ENCODE assay signal across 2 cellular contexts in the genomic region with DNA sequence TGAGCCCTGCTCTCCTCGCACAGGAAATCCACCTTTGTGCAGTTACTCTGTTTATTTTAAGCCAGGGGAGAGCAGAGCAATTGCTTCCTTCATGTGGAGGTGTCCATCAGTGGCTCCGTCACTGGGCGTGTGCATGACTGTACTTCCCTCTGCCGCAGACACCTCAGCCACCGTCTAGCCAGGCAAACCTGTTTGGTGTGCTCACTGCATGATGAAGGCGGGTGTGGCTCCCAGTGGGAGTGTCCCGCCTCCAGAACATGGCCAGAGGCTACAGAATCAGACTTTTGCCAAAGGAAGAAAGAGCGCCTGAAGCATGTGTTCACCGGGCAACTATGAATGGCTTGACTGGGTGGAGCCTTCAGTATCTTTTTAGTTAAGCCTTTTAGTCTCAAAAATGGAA.
TF ChIP-seq lines count a peak whose summit lies in the region.

No MANE protein-coding gene starts in this region.

TF ChIP-seq in A549, 52 proteins besides CTCF, POLR2A, EP300 and RAD21 (continued from another document and continues in another):
- TF ChIP-seq HOXA7 (CRISPR knock-in tag; IDR thresholded peaks at IDR 0.05) = no peak
- TF ChIP-seq, protein P1, sequence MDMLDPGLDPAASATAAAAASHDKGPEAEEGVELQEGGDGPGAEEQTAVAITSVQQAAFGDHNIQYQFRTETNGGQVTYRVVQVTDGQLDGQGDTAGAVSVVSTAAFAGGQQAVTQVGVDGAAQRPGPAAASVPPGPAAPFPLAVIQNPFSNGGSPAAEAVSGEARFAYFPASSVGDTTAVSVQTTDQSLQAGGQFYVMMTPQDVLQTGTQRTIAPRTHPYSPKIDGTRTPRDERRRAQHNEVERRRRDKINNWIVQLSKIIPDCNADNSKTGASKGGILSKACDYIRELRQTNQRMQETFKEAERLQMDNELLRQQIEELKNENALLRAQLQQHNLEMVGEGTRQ (IDR thresholded peaks at IDR 0.05) = no peak
- no peak for TF ChIP-seq SREBF2 (IDR thresholded peaks at IDR 0.05)
- TF ChIP-seq, protein P2, sequence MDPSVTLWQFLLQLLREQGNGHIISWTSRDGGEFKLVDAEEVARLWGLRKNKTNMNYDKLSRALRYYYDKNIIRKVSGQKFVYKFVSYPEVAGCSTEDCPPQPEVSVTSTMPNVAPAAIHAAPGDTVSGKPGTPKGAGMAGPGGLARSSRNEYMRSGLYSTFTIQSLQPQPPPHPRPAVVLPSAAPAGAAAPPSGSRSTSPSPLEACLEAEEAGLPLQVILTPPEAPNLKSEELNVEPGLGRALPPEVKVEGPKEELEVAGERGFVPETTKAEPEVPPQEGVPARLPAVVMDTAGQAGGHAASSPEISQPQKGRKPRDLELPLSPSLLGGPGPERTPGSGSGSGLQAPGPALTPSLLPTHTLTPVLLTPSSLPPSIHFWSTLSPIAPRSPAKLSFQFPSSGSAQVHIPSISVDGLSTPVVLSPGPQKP (IDR thresholded peaks at IDR 0.05; ENCODE audit: low read depth, low read length) = no peak
- no peak for TF ChIP-seq HEYL (CRISPR knock-in tag; IDR thresholded peaks at IDR 0.05)
- TF ChIP-seq POLR2AphosphoS2 (conservative IDR thresholded peaks at IDR 0.05; ENCODE audit: low read length) = no peak
- no peak for TF ChIP-seq FOSL2 (IDR thresholded peaks at IDR 0.05)
- peak; percentile 83 for TF ChIP-seq FOSL2 (CRISPR knock-in tag; IDR thresholded peaks at IDR 0.05)
- TF ChIP-seq KDM1A (IDR thresholded peaks at IDR 0.05; ENCODE audit: low read depth) = no peak
- 0 out of 2 replicates have a peak, but pooled peaks have one; percentile 9 for TF ChIP-seq JUNB (IDR thresholded peaks at IDR 0.05)
- TF ChIP-seq PHF8 (IDR thresholded peaks at IDR 0.05; ENCODE audit: borderline replicate concordance, low read depth) = no peak
- TF ChIP-seq SMC3 (IDR thresholded peaks at IDR 0.05) = no peak
- TF ChIP-seq CBX2 (IDR thresholded peaks at IDR 0.05; ENCODE audit: borderline replicate concordance, low read depth) = no peak
- TF ChIP-seq, protein P3, sequence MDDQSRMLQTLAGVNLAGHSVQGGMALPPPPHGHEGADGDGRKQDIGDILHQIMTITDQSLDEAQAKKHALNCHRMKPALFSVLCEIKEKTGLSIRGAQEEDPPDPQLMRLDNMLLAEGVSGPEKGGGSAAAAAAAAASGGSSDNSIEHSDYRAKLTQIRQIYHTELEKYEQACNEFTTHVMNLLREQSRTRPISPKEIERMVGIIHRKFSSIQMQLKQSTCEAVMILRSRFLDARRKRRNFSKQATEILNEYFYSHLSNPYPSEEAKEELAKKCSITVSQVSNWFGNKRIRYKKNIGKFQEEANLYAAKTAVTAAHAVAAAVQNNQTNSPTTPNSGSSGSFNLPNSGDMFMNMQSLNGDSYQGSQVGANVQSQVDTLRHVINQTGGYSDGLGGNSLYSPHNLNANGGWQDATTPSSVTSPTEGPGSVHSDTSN (IDR thresholded peaks at IDR 0.05) = no peak
- no peak for TF ChIP-seq ZC3H11A (IDR thresholded peaks at IDR 0.05)
- no peak for TF ChIP-seq FOSB (CRISPR knock-in tag; IDR thresholded peaks at IDR 0.05)
- TF ChIP-seq RNF2 (IDR thresholded peaks at IDR 0.05; ENCODE audit: borderline replicate concordance, low read depth) = no peak
- TF ChIP-seq, protein P4, sequence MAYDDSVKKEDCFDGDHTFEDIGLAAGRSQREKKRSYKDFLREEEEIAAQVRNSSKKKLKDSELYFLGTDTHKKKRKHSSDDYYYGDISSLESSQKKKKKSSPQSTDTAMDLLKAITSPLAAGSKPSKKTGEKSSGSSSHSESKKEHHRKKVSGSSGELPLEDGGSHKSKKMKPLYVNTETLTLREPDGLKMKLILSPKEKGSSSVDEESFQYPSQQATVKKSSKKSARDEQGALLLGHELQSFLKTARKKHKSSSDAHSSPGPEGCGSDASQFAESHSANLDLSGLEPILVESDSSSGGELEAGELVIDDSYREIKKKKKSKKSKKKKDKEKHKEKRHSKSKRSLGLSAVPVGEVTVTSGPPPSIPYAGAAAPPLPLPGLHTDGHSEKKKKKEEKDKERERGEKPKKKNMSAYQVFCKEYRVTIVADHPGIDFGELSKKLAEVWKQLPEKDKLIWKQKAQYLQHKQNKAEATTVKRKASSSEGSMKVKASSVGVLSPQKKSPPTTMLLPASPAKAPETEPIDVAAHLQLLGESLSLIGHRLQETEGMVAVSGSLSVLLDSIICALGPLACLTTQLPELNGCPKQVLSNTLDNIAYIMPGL (CRISPR knock-in tag; IDR thresholded peaks at IDR 0.05; ENCODE audit: borderline replicate concordance) = no peak
- TF ChIP-seq KDM5A (IDR thresholded peaks at IDR 0.05) = no peak
- TF ChIP-seq CHD4 (IDR thresholded peaks at IDR 0.05; ENCODE audit: borderline replicate concordance) = no peak
- TF ChIP-seq ZFP36 (IDR thresholded peaks at IDR 0.05; ENCODE audit: borderline replicate concordance, partially characterized antibody) = no peak
- TF ChIP-seq MAZ (IDR thresholded peaks at IDR 0.05; ENCODE audit: borderline replicate concordance, low read depth, low read length) = no peak
- no peak for TF ChIP-seq EHMT2 (IDR thresholded peaks at IDR 0.05; ENCODE audit: low read depth)
- peak in 1 of 2 experiments; percentile 12; a peak in 1 of 5 replicates for TF ChIP-seq JUN (IDR thresholded peaks at IDR 0.05)
- TF ChIP-seq, protein P5, sequence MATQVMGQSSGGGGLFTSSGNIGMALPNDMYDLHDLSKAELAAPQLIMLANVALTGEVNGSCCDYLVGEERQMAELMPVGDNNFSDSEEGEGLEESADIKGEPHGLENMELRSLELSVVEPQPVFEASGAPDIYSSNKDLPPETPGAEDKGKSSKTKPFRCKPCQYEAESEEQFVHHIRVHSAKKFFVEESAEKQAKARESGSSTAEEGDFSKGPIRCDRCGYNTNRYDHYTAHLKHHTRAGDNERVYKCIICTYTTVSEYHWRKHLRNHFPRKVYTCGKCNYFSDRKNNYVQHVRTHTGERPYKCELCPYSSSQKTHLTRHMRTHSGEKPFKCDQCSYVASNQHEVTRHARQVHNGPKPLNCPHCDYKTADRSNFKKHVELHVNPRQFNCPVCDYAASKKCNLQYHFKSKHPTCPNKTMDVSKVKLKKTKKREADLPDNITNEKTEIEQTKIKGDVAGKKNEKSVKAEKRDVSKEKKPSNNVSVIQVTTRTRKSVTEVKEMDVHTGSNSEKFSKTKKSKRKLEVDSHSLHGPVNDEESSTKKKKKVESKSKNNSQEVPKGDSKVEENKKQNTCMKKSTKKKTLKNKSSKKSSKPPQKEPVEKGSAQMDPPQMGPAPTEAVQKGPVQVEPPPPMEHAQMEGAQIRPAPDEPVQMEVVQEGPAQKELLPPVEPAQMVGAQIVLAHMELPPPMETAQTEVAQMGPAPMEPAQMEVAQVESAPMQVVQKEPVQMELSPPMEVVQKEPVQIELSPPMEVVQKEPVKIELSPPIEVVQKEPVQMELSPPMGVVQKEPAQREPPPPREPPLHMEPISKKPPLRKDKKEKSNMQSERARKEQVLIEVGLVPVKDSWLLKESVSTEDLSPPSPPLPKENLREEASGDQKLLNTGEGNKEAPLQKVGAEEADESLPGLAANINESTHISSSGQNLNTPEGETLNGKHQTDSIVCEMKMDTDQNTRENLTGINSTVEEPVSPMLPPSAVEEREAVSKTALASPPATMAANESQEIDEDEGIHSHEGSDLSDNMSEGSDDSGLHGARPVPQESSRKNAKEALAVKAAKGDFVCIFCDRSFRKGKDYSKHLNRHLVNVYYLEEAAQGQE (IDR thresholded peaks at IDR 0.05) = no peak
- TF ChIP-seq CBX8 (IDR thresholded peaks at IDR 0.05) = no peak
- no peak for TF ChIP-seq GATA3 (IDR thresholded peaks at IDR 0.05; ENCODE audit: borderline replicate concordance)
- TF ChIP-seq CHD2 (IDR thresholded peaks at IDR 0.05; ENCODE audit: low read length, partially characterized antibody) = no peak

TF ChIP-seq in IMR-90, 13 proteins besides CTCF, POLR2A, EP300 and RAD21 (continued from another document):
- TF ChIP-seq, protein P2 (IDR thresholded peaks at IDR 0.05; ENCODE audit: borderline replicate concordance, low read depth, low read length) = no peak
- TF ChIP-seq CHD1 (IDR thresholded peaks at IDR 0.05; ENCODE audit: low read depth, low read length) (no peak), BHLHE40 (IDR thresholded peaks at IDR 0.05; ENCODE audit: low read depth, low read length) (no peak), MAFK (IDR thresholded peaks at IDR 0.05; ENCODE audit: low read depth, low read length) (no peak), SMC3 (IDR thresholded peaks at IDR 0.05; ENCODE audit: low read depth, low read length) (no peak), RCOR1 (IDR thresholded peaks at IDR 0.05; ENCODE audit: insufficient replicate concordance, low read length) (no peak), RFX5 (IDR thresholded peaks at IDR 0.05; ENCODE audit: low read depth, low read length) (no peak), FOS (IDR thresholded peaks at IDR 0.05; ENCODE audit: low read depth, low read length) (no peak)
